In the genomic region with DNA sequence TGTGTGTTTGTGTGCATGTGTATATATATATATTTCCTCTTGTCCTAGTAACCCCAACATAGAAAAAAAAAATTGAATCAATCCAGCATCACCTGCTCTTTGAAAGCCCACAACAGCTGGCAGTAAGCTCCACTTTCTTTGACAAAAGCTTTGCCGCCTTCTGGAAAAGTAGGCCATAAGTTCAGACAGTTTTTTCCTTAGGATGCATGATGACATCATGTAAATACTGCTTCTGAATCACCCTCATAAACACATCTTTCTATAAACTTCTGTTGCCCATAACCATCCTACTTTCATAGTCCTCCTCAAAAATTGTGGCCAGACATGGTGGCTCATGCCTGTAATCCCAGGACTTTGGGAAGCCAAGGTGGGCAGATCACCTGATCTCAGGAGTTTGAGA, we compare ENCODE assay signal across 22 cellular contexts.
DNase-seq lines count a peak whose midpoint lies in the region; ATAC-seq and TF ChIP-seq lines count a peak whose summit lies in the region.
"Had no signal": no experiment of that assay in that cellular context is flagged by ENCODE, and none has a peak within 500 bp of the region (broad histone marks: within the 10 kb centered on the region; RNA-seq: fewer than 3 reads in every experiment).

No MANE protein-coding gene starts in this region.

- H2AK5ac ChIP-seq in IMR-90 (ENCODE audit: low read depth, low read length), result no peak overlapping the region

- H4K91ac ChIP-seq in IMR-90 (ENCODE audit: insufficient read depth, low read depth, low read length), result no peak overlapping the region

- no peaks in the 10 kb centered on the region for H3K9me3 ChIP-seq in IMR-90 (ENCODE audit: control insufficient read depth, insufficient read depth, low read length)
- H3K9me3 ChIP-seq: right atrium auricular region had no signal

- no peak overlapping the region for H4K8ac ChIP-seq in IMR-90 (ENCODE audit: low read depth in 2 of 2, low read length in 2 of 2)

- dilution Hi-C loops in IMR-90 (cut with HindIII; ENCODE audit: low sequenced_read_pairs, unreplicated experiment), result no loop called here

- H3K4ac ChIP-seq in IMR-90 (ENCODE audit: low read depth, low read length), result no peak overlapping the region

- H2BK20ac ChIP-seq in IMR-90 (ENCODE audit: low read depth, low read length), result no peak overlapping the region

- peak; percentile 14 for DNase-seq in DMS 273 (lab: John Stamatoyannopoulos, UW; ENCODE audit: unreplicated experiment)
- DNase-seq in DMS 273 treated with DMSO at 0.1 percent for 48 hours (lab: John Stamatoyannopoulos, UW), result no peak
- DNase-seq in IMR-90, result peak; percentile 86
- DNase-seq in choroid plexus epithelial cell (ENCODE audit: low read depth), result peak; percentile 50
- no peak for DNase-seq in nephron progenitor cell
- no peak for DNase-seq in retina
- DNase-seq: 8988T; activated CD8-positive, alpha-beta T cell treated with anti-CD3 and anti-CD28 coated beads for 36 hours; activated T-cell treated with anti-CD3 and anti-CD28 coated beads, Interleukin-2, amount 50 U/mL, for 4 hours; CD4-positive, alpha-beta T cell; KBM-7; NCI-H1417 treated with DMSO at 0.1 percent for 48 hours; SHP77 treated with DMSO at 0.1 percent for 48 hours; T-helper 17 cell had no signal

- no peak for TF ChIP-seq POLR2A in IMR-90 (IDR thresholded peaks at IDR 0.05; ENCODE audit: low read depth, low read length)

- no peak overlapping the region for H3K23ac ChIP-seq in IMR-90 (ENCODE audit: low read depth, low read length)

- H4K5ac ChIP-seq in IMR-90 (ENCODE audit: low read depth, low read length), result no peak overlapping the region

- peaks cover 22 to 42% of the 10 kb centered on the region in 2 experiments for H3K79me1 ChIP-seq in IMR-90 (ENCODE audit: low read depth in 1 of 2, low read length in 2 of 2)

- H3K36me3 Mint-ChIP-seq in nephron progenitor cell (ENCODE audit: low read depth), result no peaks in the 10 kb centered on the region
- H3K36me3 Mint-ChIP-seq: activated naive CD4-positive, alpha-beta T cell treated with anti-CD3 and anti-CD28 coated beads, Interleukin-2, amount 50 U/mL, for 72 hours; mesothelial cell of epicardium; neural progenitor cell; WTC11 had no signal

- WGBS in IMR-90 (ENCODE audit: extremely low coverage in 2 of 2, insufficient read length in 1 of 2), 2 experiments, result 80% methylated on average over 1 of the region's 1 CpG; no CpG with 5 or more reads in 1 of the 2 experiments

- in situ Hi-C loops in IMR-90 (cut with MboI; ENCODE audit: low sequenced_read_pairs), result no loop called here

- H3K14ac ChIP-seq in IMR-90 (replicated peaks; ENCODE audit: low read depth, low read length), result no peak overlapping the region

- peaks cover 2% of the 10 kb centered on the region; the same call in 1 of the 2 replicates for H3K36me3 ChIP-seq in IMR-90 (ENCODE audit: control insufficient read depth, insufficient read depth, low read length)
- H3K36me3 ChIP-seq: neural progenitor cell, right atrium auricular region had no signal

- no peak overlapping the region for H3K18ac ChIP-seq in IMR-90 (ENCODE audit: low read depth, low read length)

- H3K4me3 ChIP-seq in IMR-90 (ENCODE audit: insufficient read depth, low read depth, low read length) (no peak overlapping the region), choroid plexus epithelial cell (ENCODE audit: low read depth, low read length) (no peak overlapping the region)
- H3K4me3 ChIP-seq: hepatocyte, neural progenitor cell, right atrium auricular region had no signal

- no TSS peak for BruUV-seq in IMR-90 (replicated peaks; lab: Mats Ljungman, UMichigan)

- ATAC-seq in IMR-90 (ENCODE audit: low read depth) (peak; percentile 85), GM18502 (IDR thresholded peaks at IDR 0.05; ENCODE audit: poor library complexity, unreplicated experiment) (no peak), HG03039 (IDR thresholded peaks at IDR 0.05; ENCODE audit: unreplicated experiment) (no peak)
- ATAC-seq: activated CD8-positive, alpha-beta T cell treated with anti-CD3 and anti-CD28 coated beads for 36 hours; activated naive CD4-positive, alpha-beta T cell treated with anti-CD3 and anti-CD28 coated beads, Interleukin-2, amount 50 U/mL, for 72 hours; activated T-cell treated with anti-CD3 and anti-CD28 coated beads, Interleukin-2, amount 50 U/mL, for 4 hours; T-helper 17 cell; WTC11 had no signal

- H3K9me1 ChIP-seq in IMR-90 (ENCODE audit: insufficient read depth, low read length), result peaks cover 7% of the 10 kb centered on the region; the same call in 1 of the 2 replicates

- peak overlapping the region; percentile 60 for H3K27ac Mint-ChIP-seq in nephron progenitor cell
- H3K27ac Mint-ChIP-seq: activated CD8-positive, alpha-beta T cell treated with anti-CD3 and anti-CD28 coated beads for 36 hours; activated naive CD4-positive, alpha-beta T cell treated with anti-CD3 and anti-CD28 coated beads, Interleukin-2, amount 50 U/mL, for 72 hours; CD4-positive, alpha-beta T cell; mesothelial cell of epicardium; neural progenitor cell; T-helper 17 cell; WTC11 had no signal

- no peak overlapping the region for H3K4me3 Mint-ChIP-seq in nephron progenitor cell
- H3K4me3 Mint-ChIP-seq: activated CD8-positive, alpha-beta T cell treated with anti-CD3 and anti-CD28 coated beads for 36 hours; activated T-cell treated with anti-CD3 and anti-CD28 coated beads, Interleukin-2, amount 50 U/mL, for 4 hours; CD4-positive, alpha-beta T cell; mesothelial cell of epicardium; neural progenitor cell; T-helper 17 cell; WTC11 had no signal

- H4K20me1 ChIP-seq in IMR-90 (ENCODE audit: insufficient read depth, low read length), result peaks cover 15% of the 10 kb centered on the region; the same call in 1 of the 2 replicates

- peaks cover 4% of the 10 kb centered on the region for H3K27me3 Mint-ChIP-seq in nephron progenitor cell (ENCODE audit: low read depth, poor library complexity)
- H3K27me3 Mint-ChIP-seq: activated CD8-positive, alpha-beta T cell treated with anti-CD3 and anti-CD28 coated beads for 36 hours; CD4-positive, alpha-beta T cell; T-helper 17 cell had no signal

- no peaks in the 10 kb centered on the region for H3K9me3 Mint-ChIP-seq in nephron progenitor cell
- H3K9me3 Mint-ChIP-seq: activated CD8-positive, alpha-beta T cell treated with anti-CD3 and anti-CD28 coated beads for 36 hours; activated naive CD4-positive, alpha-beta T cell treated with anti-CD3 and anti-CD28 coated beads, Interleukin-2, amount 50 U/mL, for 72 hours; activated T-cell treated with anti-CD3 and anti-CD28 coated beads, Interleukin-2, amount 50 U/mL, for 4 hours; CD4-positive, alpha-beta T cell; mesothelial cell of epicardium; neural progenitor cell; WTC11 had no signal

- no peak overlapping the region for H3K4me2 ChIP-seq in IMR-90 (ENCODE audit: low read depth, low read length)
- H3K4me2 ChIP-seq: hepatocyte, neural progenitor cell had no signal

- intact Hi-C loops in IMR-90 (cut with micrococcal nuclease), result loop anchor here (10.0 kb wide), 1 partner anchor 56 kb away; no protein-coding TSS in a partner anchor

- POLR2A ChIA-PET in IMR-90 (lab: Charles Lee; ENCODE audit: unreplicated experiment), result no interaction called here

- CTCF ChIA-PET in IMR-90 (lab: Yijun Ruan, JAX), result no interaction called here

- no peak for TF ChIP-seq CTCF in IMR-90 (conservative IDR thresholded peaks at IDR 0.05; ENCODE audit: low read depth, low read length)
- TF ChIP-seq CTCF in choroid plexus epithelial cell (conservative IDR thresholded peaks at IDR 0.05; ENCODE audit: low read depth, low read length), result no peak
- TF ChIP-seq CTCF in nephron progenitor cell (IDR thresholded peaks at IDR 0.05), result no peak

- H3K4me1 Mint-ChIP-seq in nephron progenitor cell, result peaks cover 7% of the 10 kb centered on the region

- H3K4me1 ChIP-seq in IMR-90 (ENCODE audit: control insufficient read depth, insufficient read depth, low read length), result peaks cover 6% of the 10 kb centered on the region
- H3K4me1 ChIP-seq: right atrium auricular region had no signal

- H2AFZ ChIP-seq in IMR-90 (replicated peaks; ENCODE audit: low read length, poor library complexity), result no peak overlapping the region
- H2AFZ ChIP-seq: hepatocyte, neural progenitor cell had no signal

- H3K27ac ChIP-seq in IMR-90 (ENCODE audit: insufficient read depth, low read length), result no peak overlapping the region
- H3K27ac ChIP-seq: hepatocyte, neural progenitor cell, right atrium auricular region had no signal

- no peak overlapping the region for H2BK15ac ChIP-seq in IMR-90 (ENCODE audit: low read depth, low read length)

- no peak for TF ChIP-seq RAD21 in IMR-90 (IDR thresholded peaks at IDR 0.05; ENCODE audit: low read length)

- H3K9ac ChIP-seq in IMR-90 (ENCODE audit: low read depth, low read length), result no peak overlapping the region
- H3K9ac ChIP-seq: neural progenitor cell had no signal

- H2BK5ac ChIP-seq in IMR-90 (ENCODE audit: low read depth, low read length, poor library complexity, severe bottlenecking), result no peak overlapping the region

- H2BK120ac ChIP-seq in IMR-90 (ENCODE audit: low read depth, low read length), result no peak overlapping the region

- H3K27me3 ChIP-seq in IMR-90 (ENCODE audit: control insufficient read depth, insufficient read depth, low read length), result no peaks in the 10 kb centered on the region
- H3K27me3 ChIP-seq: hepatocyte, neural progenitor cell, right atrium auricular region had no signal

- no peak overlapping the region for H3K56ac ChIP-seq in IMR-90 (ENCODE audit: extremely low read depth, insufficient read depth, low read length)

- H2AK9ac ChIP-seq in IMR-90 (replicated peaks; ENCODE audit: low read depth, low read length, poor library complexity), result no peak overlapping the region

TF ChIP-seq in IMR-90, 13 proteins besides CTCF, POLR2A, EP300 and RAD21:
- 0 out of 2 replicates have a peak, but pooled peaks have one; percentile 8 for TF ChIP-seq BHLHE40 (IDR thresholded peaks at IDR 0.05; ENCODE audit: low read depth, low read length)
- no peak for TF ChIP-seq SMC3 (IDR thresholded peaks at IDR 0.05; ENCODE audit: low read depth, low read length)
- TF ChIP-seq FOS (IDR thresholded peaks at IDR 0.05; ENCODE audit: low read depth, low read length), result peak; percentile 60; the same call in 1 of the 2 replicates
- TF ChIP-seq CEBPB (IDR thresholded peaks at IDR 0.05; ENCODE audit: low read depth, low read length), result no peak

Comparison
In these comparisons a context has a peak if more than half of its experiments do, and no peak if none do; other contexts are left out.
1. DNase-seq: peak in DMS 273 (single experiment), IMR-90 (single experiment) and choroid plexus epithelial cell (single experiment); none in DMS 273 treated with DMSO at 0.1 percent for 48 hours (single experiment), nephron progenitor cell (single experiment) and retina (single experiment).